Comparison of ENCODE assay signal across 10 cellular contexts in the genomic region with DNA sequence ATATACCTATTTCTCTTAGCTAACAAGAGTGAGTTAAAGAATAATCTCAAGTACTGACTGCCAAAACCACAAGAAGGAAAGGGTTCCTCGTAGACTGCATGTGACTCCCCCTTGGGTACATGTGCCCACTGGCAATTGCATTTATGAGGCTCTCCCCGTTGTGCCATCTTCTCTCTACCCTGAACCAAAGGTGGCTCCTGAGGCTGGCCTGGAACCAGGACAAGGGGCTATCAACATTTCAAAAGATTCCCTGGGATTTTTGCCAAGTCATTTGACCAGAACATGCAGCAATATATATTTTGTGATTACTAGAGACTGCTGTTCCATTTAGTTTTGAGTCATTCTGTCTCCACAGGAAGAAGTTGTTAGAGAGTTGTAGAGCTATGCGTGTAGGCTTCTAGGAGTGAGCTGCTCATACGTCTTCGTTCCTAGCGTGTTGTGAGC. TPM values are rescaled to one million over a fixed set of nuclear protein-coding genes. Genes with fewer than 3 reads are reported as not detected.
A peak's percentile ranks its signal among the peaks of the same experiment; 100 is the strongest.
DNase-seq lines count a peak whose midpoint lies in the region; ATAC-seq, FAIRE-seq and TF ChIP-seq lines count a peak whose summit lies in the region.
"Had no signal": no experiment of that assay in that cellular context is flagged by ENCODE, and none has a peak within 500 bp of the region (broad histone marks: within the 10 kb centered on the region; RNA-seq: fewer than 3 reads in every experiment).

No MANE protein-coding gene starts in this region.

- H3K36me3 Mint-ChIP-seq in progenitor cell of endocrine pancreas (ENCODE audit: insufficient read depth): no peaks in the 10 kb centered on the region

- no peaks in the 10 kb centered on the region for H3K9me3 Mint-ChIP-seq in progenitor cell of endocrine pancreas (ENCODE audit: low read depth)

- H3K4me3 Mint-ChIP-seq in progenitor cell of endocrine pancreas (ENCODE audit: low read depth): no peak overlapping the region

- H3K27ac ChIP-seq in aorta (ENCODE audit: low read depth in 1 of 2, low read length in 2 of 2): no peak overlapping the region

- H3K4me1 ChIP-seq in aorta (ENCODE audit: control insufficient read depth in 1 of 2, insufficient read depth in 2 of 2, low read length in 2 of 2): no peaks in the 10 kb centered on the region

- no peak for FAIRE-seq in D721Med (lab: Jason Lieb, UNC)
- FAIRE-seq: H54 had no signal

- no peaks in the 10 kb centered on the region for H3K27me3 ChIP-seq in aorta (ENCODE audit: control insufficient read depth in 1 of 2, insufficient read depth in 2 of 2, low read length in 1 of 2)

- H3K9me3 ChIP-seq in aorta (ENCODE audit: control insufficient read depth, low read length): no peaks in the 10 kb centered on the region

- peaks cover 1% of the 10 kb centered on the region for H3K4me1 Mint-ChIP-seq in progenitor cell of endocrine pancreas (ENCODE audit: low read depth)

- TF ChIP-seq CTCF in foreskin fibroblast (IDR thresholded peaks at IDR 0.05; ENCODE audit: low read depth, low read length) (no peak), D721Med (IDR thresholded peaks at IDR 0.05; ENCODE audit: insufficient read depth, missing control alignments) (no peak), progenitor cell of endocrine pancreas (IDR thresholded peaks at IDR 0.05; ENCODE audit: unreplicated experiment) (no peak)

- H3K27me3 Mint-ChIP-seq in progenitor cell of endocrine pancreas: peaks cover 39% of the 10 kb centered on the region

- H3K36me3 ChIP-seq in aorta (ENCODE audit: control insufficient read depth in 1 of 2, insufficient read depth in 2 of 2, low read length in 1 of 2): no peaks in the 10 kb centered on the region

- ATAC-seq in GM18498 (IDR thresholded peaks at IDR 0.05; ENCODE audit: unreplicated experiment): peak; percentile 62
- ATAC-seq in GM21825 (IDR thresholded peaks at IDR 0.05; ENCODE audit: unreplicated experiment): peak; percentile 65
- ATAC-seq in aorta (ENCODE audit: low FRiP score): no peak
- ATAC-seq in GM21528 (IDR thresholded peaks at IDR 0.05; ENCODE audit: low FRiP score, unreplicated experiment): no peak

- intact Hi-C loops in aorta (cut with DNase I): no loop called here

- DNase-seq in M059J (ENCODE audit: low read depth) (peak; percentile 7), foreskin fibroblast (peak; percentile 24 to 55), D721Med (ENCODE audit: insufficient read length, low spot score) (no peak), aorta (no peak), progenitor cell of endocrine pancreas (ENCODE audit: low spot score, unreplicated experiment) (no peak)
- DNase-seq: activated T-cell treated with anti-CD3 and anti-CD28 coated beads, Interleukin-2, amount 50 U/mL, for 48 hours had no signal

- H3K4me3 ChIP-seq in foreskin fibroblast (ENCODE audit: low read depth in 1 of 2, low read length in 2 of 2): no peak overlapping the region
- no peak overlapping the region for H3K4me3 ChIP-seq in aorta (ENCODE audit: low read length in 2 of 2)

- no peak overlapping the region for H3K27ac Mint-ChIP-seq in progenitor cell of endocrine pancreas

- 65% methylated on average over 6 of the region's 6 CpGs for WGBS in aorta, 2 donors

RNA-seq across cellular contexts. Expression of a gene that starts 45.8 kb away (rescaled TPM):
- total RNA-seq in M059J (2014; rRNA removed; shearing (Covaris generic)): 1.8 and 2.4 TPM in 2 replicates
- total RNA-seq in aorta (10 to 100 TPM; 14.2 to 29.0 TPM), progenitor cell of endocrine pancreas (0.84 and 1.2 TPM in 2 replicates)
- 10 to 100 TPM in 1 of 2 donors, 1 to 10 TPM in 1; 3.4 to 21.0 TPM for polyA plus RNA-seq in aorta

Comparison
In these comparisons a context has a peak if more than half of its experiments do, and no peak if none do; other contexts are left out.
1. ATAC-seq: peak in GM18498 (single experiment) and GM21825 (single experiment); none in aorta (single experiment) and GM21528 (single experiment).
2. DNase-seq: peak in M059J (single experiment) and foreskin fibroblast (2 of 2); none in D721Med (single experiment), aorta (0 of 2) and progenitor cell of endocrine pancreas (single experiment).